Comparison of ENCODE assay signal across 8 cellular contexts in genomic region chr3:136250862-136251460, GRCh38. TPM values are rescaled to one million over a fixed set of nuclear protein-coding genes. Genes with fewer than 3 reads are reported as not detected.
DNase-seq lines count a peak whose midpoint lies in the region; ATAC-seq and TF ChIP-seq lines count a peak whose summit lies in the region.

No MANE protein-coding gene starts in this region.

- no peaks in the 10 kb centered on the region for H3K9me3 ChIP-seq in transverse colon

- 0 to 26% methylated on average over 1 to 19 of the region's 19 CpGs for WGBS in transverse colon (ENCODE audit: low coverage in 1 of 2), 2 donors

- H3K27me3 ChIP-seq in transverse colon: no peaks in the 10 kb centered on the region

- peaks cover 19% of the 10 kb centered on the region for H3K4me1 Mint-ChIP-seq in activated T-cell treated with anti-CD3 and anti-CD28 coated beads, Interleukin-2, amount 50 U/mL, for 4 hours (ENCODE audit: low read depth)
- H3K4me1 Mint-ChIP-seq in naive B cell: peaks cover 15 to 22% (median 22%) of the 10 kb centered on the region in 3 donors

- peak overlapping the region; percentile 93 for H3K4me3 Mint-ChIP-seq in activated T-cell treated with anti-CD3 and anti-CD28 coated beads, Interleukin-2, amount 50 U/mL, for 4 hours
- peak overlapping the region; percentile 83 to 95 (median 93) for H3K4me3 Mint-ChIP-seq in naive B cell

- in situ Hi-C loops in transverse colon (cut with MboI; ENCODE audit: low pct_ligation_motif_present in 1 of 4, low pct_unique_long_range_greater_than_20kb in 1 of 4, low sequenced_read_pairs in 3 of 4): loop anchor here (10.0 to 25.0 kb wide), 2 partner anchors 164 to 166 kb away; no protein-coding TSS in a partner anchor

- peak; percentile 23 for TF ChIP-seq CTCF in fibroblast of pulmonary artery (IDR thresholded peaks at IDR 0.05; ENCODE audit: low read length, missing control alignments)
- no peak for TF ChIP-seq CTCF in transverse colon (IDR thresholded peaks at IDR 0.05)

- no peaks in the 10 kb centered on the region for H3K9me3 Mint-ChIP-seq in activated T-cell treated with anti-CD3 and anti-CD28 coated beads, Interleukin-2, amount 50 U/mL, for 4 hours
- no peaks in the 10 kb centered on the region for H3K9me3 Mint-ChIP-seq in naive B cell

- DNase-seq in NCI-H69 (lab: John Stamatoyannopoulos, UW) (peak; percentile 74), fibroblast of pulmonary artery (ENCODE audit: low read depth) (peak; percentile 47), naive B cell (peak; percentile 36), transverse colon (peak; percentile 69)
- DNase-seq in activated T-cell treated with anti-CD3 and anti-CD28 coated beads, Interleukin-2, amount 50 U/mL, for 4 hours: peak; percentile 11

- H3K27ac Mint-ChIP-seq in naive B cell: peak overlapping the region; percentile 84 to 97 (median 94)

- intact Hi-C loops in transverse colon (cut with DNase I; ENCODE audit: low total_unique reads): loop anchor here (2.0 to 10.0 kb wide), 2 partner anchors 56 to 180 kb away; partner anchors contain the start of gene MSL2

- TF ChIP-seq EP300 in transverse colon (IDR thresholded peaks at IDR 0.05; ENCODE audit: low read depth): no peak

- no peaks in the 10 kb centered on the region for H3K36me3 ChIP-seq in transverse colon

- H3K27ac ChIP-seq in transverse colon: peak overlapping the region; percentile 87 to 95 (median 92)

- ATAC-seq in HG03139 (IDR thresholded peaks at IDR 0.05; ENCODE audit: unreplicated experiment): peak; percentile 26
- ATAC-seq in activated T-cell treated with anti-CD3 and anti-CD28 coated beads, Interleukin-2, amount 50 U/mL, for 4 hours: no peak
- no peak for ATAC-seq in naive B cell (ENCODE audit: low read depth in 2 of 2)
- no peak for ATAC-seq in HG03045 (IDR thresholded peaks at IDR 0.05; ENCODE audit: unreplicated experiment)

- peaks cover 7 to 22% (median 14%) of the 10 kb centered on the region in 4 donors for H3K4me1 ChIP-seq in transverse colon

- peaks cover 4% of the 10 kb centered on the region for H3K36me3 Mint-ChIP-seq in activated T-cell treated with anti-CD3 and anti-CD28 coated beads, Interleukin-2, amount 50 U/mL, for 4 hours (ENCODE audit: insufficient read depth)
- no peaks in the 10 kb centered on the region for H3K36me3 Mint-ChIP-seq in naive B cell

- no peaks in the 10 kb centered on the region for H3K27me3 Mint-ChIP-seq in activated T-cell treated with anti-CD3 and anti-CD28 coated beads, Interleukin-2, amount 50 U/mL, for 4 hours (ENCODE audit: low read depth)
- H3K27me3 Mint-ChIP-seq in naive B cell: no peaks in the 10 kb centered on the region

- H3K4me3 ChIP-seq in GM08714 (ENCODE audit: low read length): peak overlapping the region; percentile 52
- H3K4me3 ChIP-seq in fibroblast of pulmonary artery (replicated peaks; ENCODE audit: low read depth, low read length): peak overlapping the region; percentile 80
- peak overlapping the region; percentile 41 to 66 (median 56) for H3K4me3 ChIP-seq in transverse colon

- TF ChIP-seq POLR2A in transverse colon (IDR thresholded peaks at IDR 0.05): no peak

RNA-seq across cellular contexts. Expression of gene PCCB, which starts 0.8 kb away (rescaled TPM):
- total RNA-seq in activated T-cell treated with anti-CD3 and anti-CD28 coated beads, Interleukin-2, amount 50 U/mL, for 4 hours: 10 to 100 TPM; 31.2 to 40.5 (median 38.5) TPM
- 10 to 100 TPM; 26.4 to 54.8 (median 33.1) TPM for polyA plus RNA-seq in naive B cell (ENCODE audit: low read depth in 6 of 6)
- total RNA-seq in transverse colon: 10 to 100 TPM in 3 of 4 donors, 1 to 10 TPM in 1; 5.2 to 63.1 (median 48.0) TPM

RNA-seq across cellular contexts. Expression of gene MSL2, which starts 54.8 kb away (rescaled TPM):
- total RNA-seq in activated T-cell treated with anti-CD3 and anti-CD28 coated beads, Interleukin-2, amount 50 U/mL, for 4 hours: 10 to 100 TPM; 42.8 to 47.2 (median 46.8) TPM
- 10 to 100 TPM; 24.4 to 60.5 (median 53.8) TPM for polyA plus RNA-seq in naive B cell (ENCODE audit: low read depth in 6 of 6)
- 10 to 100 TPM; 18.2 to 42.7 (median 31.7) TPM for total RNA-seq in transverse colon

Comparison
In these comparisons a context has a peak if more than half of its experiments do, and no peak if none do; other contexts are left out.
1. DNase-seq: peak in every context shown above with its lines; median percentile 74 in NCI-H69; 69 in transverse colon; 47 in fibroblast of pulmonary artery; 36 in naive B cell; 11 in activated T-cell treated with anti-CD3 and anti-CD28 coated beads, Interleukin-2, amount 50 U/mL, for 4 hours.